In genomic region chr12:31959051-31959700, GRCh38 we compare ENCODE assay signal across 8 cellular contexts.
A peak's percentile ranks its signal among the peaks of the same experiment; 100 is the strongest.
DNase-seq lines count a peak whose midpoint lies in the region; ATAC-seq lines count a peak whose summit lies in the region.

TSS of gene RESF1 (plus strand) at chr12:31959415. CDS start at chr12:31980956, 21,541 bp downstream.

- ATAC-seq in GM18517 (IDR thresholded peaks at IDR 0.05; ENCODE audit: unreplicated experiment) (peak; percentile 86), HG03025 (IDR thresholded peaks at IDR 0.05; ENCODE audit: low FRiP score, unreplicated experiment) (peak; percentile 89)

- DNase-seq in NCI-H2029 treated with DMSO at 0.1 percent for 48 hours (lab: John Stamatoyannopoulos, UW) (peak; percentile 70), T1000 (lab: John Stamatoyannopoulos, UW) (peak; percentile 86), astrocyte of the hippocampus (ENCODE audit: low read depth, low spot score) (peak; percentile 94), hippocampal formation (lab: John Stamatoyannopoulos, UW) (peak; percentile 84 to 85), retina (peak; percentile 97), cortex of kidney (lab: John Stamatoyannopoulos, UW) (no peak)
